Comparison of ENCODE assay signal across 11 cellular contexts in genomic region chr11:3162410-3163240, GRCh38. TPM values are rescaled to one million over a fixed set of nuclear protein-coding genes. Genes with fewer than 3 reads are reported as not detected.
DNase-seq lines count a peak whose midpoint lies in the region; ATAC-seq and TF ChIP-seq lines count a peak whose summit lies in the region.
"Had no signal": no experiment of that assay in that cellular context is flagged by ENCODE, and none has a peak within 500 bp of the region (broad histone marks: within the 10 kb centered on the region; RNA-seq: fewer than 3 reads in every experiment).

No MANE protein-coding gene starts in this region.

- TF ChIP-seq CTCF in SK-N-SH (IDR thresholded peaks at IDR 0.05) (no peak), dorsolateral prefrontal cortex (IDR thresholded peaks at IDR 0.05 in 54 of 56, conservative IDR thresholded peaks at IDR 0.05 in 2 of 56; ENCODE audit: low read depth in 1 of 56, partially characterized antibody in 56 of 56) (peak in 1 of 56 donors; percentile 3)

- H3K9me2 ChIP-seq in SK-N-SH = no peaks in the 10 kb centered on the region

- H3K4me2 ChIP-seq in SK-N-SH = peak overlapping the region; percentile 98; the same call in 1 of the 2 replicates

- no peaks in the 10 kb centered on the region for H3K9me3 Mint-ChIP-seq in naive thymus-derived CD8-positive, alpha-beta T cell

- POLR2A ChIA-PET in SK-N-SH (lab: Yijun Ruan, JAX) = interaction anchor here (1.2 kb wide), 1 partner anchor 13 kb away, joined by 4 read pairs; no protein-coding TSS in a partner anchor
- POLR2A ChIA-PET in naive thymus-derived CD8-positive, alpha-beta T cell (lab: Charles Lee) = interaction anchor here (0.6 kb wide), 1 partner anchor 46 kb away, joined by 4 read pairs; no protein-coding TSS in a partner anchor

- H3K27me3 Mint-ChIP-seq in naive thymus-derived CD8-positive, alpha-beta T cell = peaks cover 0 to 9% (median 2%) of the 10 kb centered on the region in 5 donors

- no peak overlapping the region for H3K9ac ChIP-seq in SK-N-SH

- peak overlapping the region in 5 of 10 donors; percentile 21 to 66 (median 54) for H3K27ac Mint-ChIP-seq in naive thymus-derived CD8-positive, alpha-beta T cell

- H3K27me3 ChIP-seq in SK-N-SH (ENCODE audit: insufficient read depth) (no peaks in the 10 kb centered on the region), dorsolateral prefrontal cortex (no peaks in the 10 kb centered on the region), thymus (ENCODE audit: control insufficient read depth, insufficient read depth) (no peaks in the 10 kb centered on the region)

- H3K4me3 ChIP-seq in SK-N-SH (ENCODE audit: low read depth in 2 of 2, low read length in 1 of 2) (no peak overlapping the region), dorsolateral prefrontal cortex (peak overlapping the region in 57 of 59 donors; percentile 6 to 92 (median 81)), thymus (ENCODE audit: low read length) (peak overlapping the region; percentile 97)

- H3K27ac ChIP-seq in SK-N-SH (ENCODE audit: low read depth in 2 of 2, low read length in 1 of 2) (no peak overlapping the region), dorsolateral prefrontal cortex (peak overlapping the region; percentile 11 to 95 (median 88)), thymus (ENCODE audit: low read depth) (peak overlapping the region; percentile 66)
- H3K27ac ChIP-seq: 22Rv1 had no signal

- peak overlapping the region; percentile 62 to 93 (median 86) for H3K4me3 Mint-ChIP-seq in naive thymus-derived CD8-positive, alpha-beta T cell

- no peaks in the 10 kb centered on the region for H3F3A ChIP-seq in SK-N-SH (replicated peaks; ENCODE audit: insufficient read depth)

- ATAC-seq in SK-N-SH treated with all-trans-retinoic acid at 6 μM for 48 hours = no peak
- no peak for ATAC-seq in naive thymus-derived CD8-positive, alpha-beta T cell
- ATAC-seq in GM21529 (IDR thresholded peaks at IDR 0.05; ENCODE audit: unreplicated experiment) = no peak
- no peak for ATAC-seq in HG03159 (IDR thresholded peaks at IDR 0.05; ENCODE audit: unreplicated experiment)
- no peak for ATAC-seq in GM21528 (IDR thresholded peaks at IDR 0.05; ENCODE audit: low FRiP score, unreplicated experiment)

- H3K36me3 ChIP-seq in SK-N-SH (replicated peaks in 1 of 2; ENCODE audit: control insufficient read depth in 1 of 2, insufficient read depth in 2 of 2, low read length in 1 of 2) = no peaks in the 10 kb centered on the region
- H3K36me3 ChIP-seq in thymus (ENCODE audit: control insufficient read depth, insufficient read depth) = peaks cover 7% of the 10 kb centered on the region

- H3K36me3 Mint-ChIP-seq in naive thymus-derived CD8-positive, alpha-beta T cell = peaks cover 0 to 4% (median 3%) of the 10 kb centered on the region in 3 donors

- H3K79me2 ChIP-seq in SK-N-SH (ENCODE audit: insufficient read depth) = peaks cover 44% of the 10 kb centered on the region

- TF ChIP-seq EP300 in SK-N-SH (IDR thresholded peaks at IDR 0.05; ENCODE audit: borderline replicate concordance in 1 of 2, low read depth in 1 of 2, low read length in 1 of 2) = no peak

- H4K20me1 ChIP-seq in SK-N-SH (ENCODE audit: insufficient read depth) = peaks cover 62% of the 10 kb centered on the region

- H3K9me3 ChIP-seq in SK-N-SH = no peaks in the 10 kb centered on the region
- H3K9me3 ChIP-seq in thymus (ENCODE audit: control insufficient read depth) = no peaks in the 10 kb centered on the region

- H3K4me1 ChIP-seq in SK-N-SH (ENCODE audit: control insufficient read depth in 1 of 2, insufficient read depth in 2 of 2, low read depth in 1 of 2, low read length in 1 of 2) (peaks cover 0 to 52% of the 10 kb centered on the region in 2 experiments; a peak in 2 of 4 replicates), thymus (ENCODE audit: control insufficient read depth, insufficient read depth, low read length) (peaks cover 66% of the 10 kb centered on the region)

- no peak overlapping the region for H2AFZ ChIP-seq in SK-N-SH (ENCODE audit: low read depth)

- WGBS in SK-N-SH (ENCODE audit: low lambda C conversion rate) = 96% methylated on average over 16 of the region's 21 CpGs
- WGBS in thymus = 69% methylated on average over 21 of the region's 21 CpGs

- DNase-seq in SK-N-SH = no peak
- DNase-seq in dorsolateral prefrontal cortex = peak in 7 of 10 donors; percentile 27 to 77 (median 61)
- peak in 1 of 10 donors; percentile 48 for DNase-seq in naive thymus-derived CD8-positive, alpha-beta T cell

- intact Hi-C loops in dorsolateral prefrontal cortex (cut with DNase I) = loop anchor here in 1 of 2 donors (10.0 kb wide), 1 partner anchor 168 kb away; the partner anchor contains the start of gene NAP1L4

- peaks cover 39 to 68% (median 56%) of the 10 kb centered on the region in 4 donors for H3K4me1 Mint-ChIP-seq in naive thymus-derived CD8-positive, alpha-beta T cell

- CTCF ChIA-PET in SK-N-SH (lab: Yijun Ruan, JAX) = interaction anchor here (0.6 to 2.1 kb wide), 6 partner anchors 12 to 178 kb away, joined by 3 to 8 read pairs (median 6); no protein-coding TSS in a partner anchor

- no peak for TF ChIP-seq RAD21 in SK-N-SH (IDR thresholded peaks at IDR 0.05; ENCODE audit: low read length)

TF ChIP-seq in SK-N-SH, 30 proteins besides CTCF, POLR2A, EP300 and RAD21 (continues in another document):
- no peak for TF ChIP-seq YY1 (IDR thresholded peaks at IDR 0.05; ENCODE audit: low read depth)
- TF ChIP-seq CHD2 (IDR thresholded peaks at IDR 0.05; ENCODE audit: low read length, partially characterized antibody) = no peak
- TF ChIP-seq RCOR1 (IDR thresholded peaks at IDR 0.05; ENCODE audit: low read length) = no peak
- no peak for TF ChIP-seq MXI1 (IDR thresholded peaks at IDR 0.05; ENCODE audit: low read depth, low read length)
- TF ChIP-seq, protein P1, sequence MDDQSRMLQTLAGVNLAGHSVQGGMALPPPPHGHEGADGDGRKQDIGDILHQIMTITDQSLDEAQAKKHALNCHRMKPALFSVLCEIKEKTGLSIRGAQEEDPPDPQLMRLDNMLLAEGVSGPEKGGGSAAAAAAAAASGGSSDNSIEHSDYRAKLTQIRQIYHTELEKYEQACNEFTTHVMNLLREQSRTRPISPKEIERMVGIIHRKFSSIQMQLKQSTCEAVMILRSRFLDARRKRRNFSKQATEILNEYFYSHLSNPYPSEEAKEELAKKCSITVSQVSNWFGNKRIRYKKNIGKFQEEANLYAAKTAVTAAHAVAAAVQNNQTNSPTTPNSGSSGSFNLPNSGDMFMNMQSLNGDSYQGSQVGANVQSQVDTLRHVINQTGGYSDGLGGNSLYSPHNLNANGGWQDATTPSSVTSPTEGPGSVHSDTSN (IDR thresholded peaks at IDR 0.05) = no peak
- no peak for TF ChIP-seq IRF3 (IDR thresholded peaks at IDR 0.05; ENCODE audit: low read depth, low read length)
- no peak for TF ChIP-seq GATA2 (CRISPR knock-in tag; IDR thresholded peaks at IDR 0.05)
- no peak for TF ChIP-seq FOSL2 (IDR thresholded peaks at IDR 0.05; ENCODE audit: borderline replicate concordance, low read depth)

TF ChIP-seq in SK-N-SH treated with all-trans-retinoic acid at 6 μM for 48 hours, 23 proteins besides CTCF, POLR2A, EP300 and RAD21 (continues in another document):
- TF ChIP-seq TSHZ2 (CRISPR knock-in tag; IDR thresholded peaks at IDR 0.05) (no peak), ZC3H10 (CRISPR knock-in tag; IDR thresholded peaks at IDR 0.05) (no peak), GLIS3 (CRISPR knock-in tag; IDR thresholded peaks at IDR 0.05) (no peak), RARB (CRISPR knock-in tag; IDR thresholded peaks at IDR 0.05) (no peak)

RNA-seq across cellular contexts. Expression of gene OSBPL5, which starts 2.5 kb away (rescaled TPM):
- 7.8 and 10.9 TPM in 2 replicates for polyA plus RNA-seq in SK-N-SH (2012; rRNA removed)
- polyA plus RNA-seq in SK-N-SH (2012; cell fraction: cytosol; rRNA removed) = 2.7 and 4.3 TPM in 2 replicates
- polyA plus RNA-seq in SK-N-SH (2012; cell fraction: nucleus; rRNA removed) = 39.6 and 46.8 TPM in 2 replicates
- total RNA-seq in dorsolateral prefrontal cortex = 10 to 100 TPM; 26.3 to 70.7 (median 43.8) TPM
- total RNA-seq in naive thymus-derived CD8-positive, alpha-beta T cell = 10 to 100 TPM; 17.8 to 18.3 TPM
- polyA plus RNA-seq in naive thymus-derived CD8-positive, alpha-beta T cell = 1 to 10 TPM; 4.4 to 5.5 (median 4.5) TPM
- 28.2 TPM for polyA plus RNA-seq in thymus

RNA-seq across cellular contexts. Expression of gene MRGPRG, which starts 56.0 kb away (rescaled TPM):
- not detected in 2 replicates for polyA plus RNA-seq in SK-N-SH (2012; rRNA removed)
- not detected in 2 replicates for polyA plus RNA-seq in SK-N-SH (2012; cell fraction: cytosol; rRNA removed)
- not detected in 2 replicates for polyA plus RNA-seq in SK-N-SH (2012; cell fraction: nucleus; rRNA removed)
- total RNA-seq in dorsolateral prefrontal cortex = not detected
- total RNA-seq in naive thymus-derived CD8-positive, alpha-beta T cell = not detected
- polyA plus RNA-seq in naive thymus-derived CD8-positive, alpha-beta T cell = not detected
- polyA plus RNA-seq in thymus = not detected
- total RNA-seq: frontal cortex had no signal
- polyA plus RNA-seq: adipose tissue had no signal

Comparison
In these comparisons a context has a peak if more than half of its experiments do, and no peak if none do; other contexts are left out.
1. H3K27ac ChIP-seq: peak in dorsolateral prefrontal cortex (59 of 59) and thymus (single experiment); none in SK-N-SH (0 of 2).
2. H3K4me3 ChIP-seq: peak in dorsolateral prefrontal cortex (57 of 59) and thymus (single experiment); none in SK-N-SH (0 of 2).